In the genomic region with DNA sequence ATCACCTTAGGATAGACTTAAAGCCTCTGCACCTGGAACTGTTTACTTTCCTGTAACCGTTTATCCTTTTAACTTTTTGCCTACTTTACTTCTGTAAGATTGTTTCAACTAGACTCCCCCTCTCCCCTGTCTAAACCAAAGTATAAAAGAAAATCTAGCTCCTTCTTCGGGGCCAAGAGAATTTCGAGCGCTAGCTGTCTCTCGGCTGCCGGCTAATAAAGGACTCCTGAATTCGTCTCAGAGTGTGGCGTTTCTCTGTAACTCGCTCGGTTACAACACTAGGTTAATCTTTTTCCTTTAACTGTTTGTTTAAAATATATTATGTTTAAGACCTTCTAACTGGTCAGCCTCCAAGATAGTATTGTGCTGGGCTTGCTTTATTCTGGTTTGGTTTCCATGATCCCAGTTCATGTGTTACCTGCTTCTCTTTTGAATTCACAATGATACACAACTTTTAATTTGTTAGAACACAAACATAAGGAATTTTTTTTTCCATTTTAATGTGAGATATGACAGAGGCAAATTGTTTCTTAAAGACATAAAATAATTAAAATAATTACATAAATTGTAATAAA, we compare ENCODE assay signal across 8 cellular contexts. TPM values are rescaled to one million over a fixed set of nuclear protein-coding genes. Genes with fewer than 3 reads are reported as not detected.
A peak's percentile ranks its signal among the peaks of the same experiment; 100 is the strongest.
DNase-seq lines count a peak whose midpoint lies in the region; ATAC-seq and TF ChIP-seq lines count a peak whose summit lies in the region.

No MANE protein-coding gene starts in this region.

- no peak overlapping the region for H2BK12ac ChIP-seq in H9 (ENCODE audit: insufficient read length, low read depth, low read length)

- peak overlapping the region; percentile 99 to 100 (median 100) for H3K27ac Mint-ChIP-seq in H9

- TF ChIP-seq CTCF in H9 (conservative IDR thresholded peaks at IDR 0.05) (no peak), WI38 (IDR thresholded peaks at IDR 0.05; ENCODE audit: low read depth, low read length) (no peak), fibroblast of villous mesenchyme (IDR thresholded peaks at IDR 0.05; ENCODE audit: insufficient read depth, low read depth, low read length) (no peak)

- no peak overlapping the region for H2BK15ac ChIP-seq in H9 (ENCODE audit: low read depth, low read length)

- no peak overlapping the region for H3T11ph ChIP-seq in H9 (ENCODE audit: low read length)

- H4K20me1 ChIP-seq in H9 (ENCODE audit: control insufficient read depth, insufficient read depth, insufficient read length): no peaks in the 10 kb centered on the region

- no CpG with 5 or more reads among the region's 10 CpGs for WGBS in H9 (ENCODE audit: extremely low coverage, insufficient read length, low lambda C conversion rate)

- DNase-seq in H9 (no peak), fibroblast of villous mesenchyme (ENCODE audit: low read depth) (no peak), NCI-H774 (lab: John Stamatoyannopoulos, UW) (no peak), inferior parietal cortex (ENCODE audit: extremely low spot score) (no peak)

- no peaks in the 10 kb centered on the region for H3K27me3 Mint-ChIP-seq in H9 (ENCODE audit: low read depth)

- no peaks in the 10 kb centered on the region for H3K79me1 ChIP-seq in H9 (ENCODE audit: insufficient read depth, low read depth, low read length, poor library complexity, severe bottlenecking)

- H3K4me1 ChIP-seq in H9 (ENCODE audit: insufficient read depth, low read length) (peaks cover 4% of the 10 kb centered on the region; the same call in 1 of the 2 replicates), skeletal muscle satellite cell (ENCODE audit: control insufficient read depth, insufficient read depth, low read length) (peaks cover 28% of the 10 kb centered on the region)

- H2AFZ ChIP-seq in H9 (ENCODE audit: low read length): no peak overlapping the region

- peak overlapping the region; percentile 82 to 89; a peak in 3 of 5 replicates for H3K4me3 Mint-ChIP-seq in H9

- no peak overlapping the region for H2AK5ac ChIP-seq in H9 (ENCODE audit: insufficient read length, low read length)

- H4K91ac ChIP-seq in H9 (ENCODE audit: insufficient read length, low read depth, low read length): no peak overlapping the region

- no peak overlapping the region for H3K23ac ChIP-seq in H9 (ENCODE audit: insufficient read length, low read depth, low read length)

- H3K4me3 ChIP-seq in WI38 (ENCODE audit: low read depth, low read length) (peak overlapping the region; percentile 77), fibroblast of villous mesenchyme (ENCODE audit: low read depth, low read length) (peak overlapping the region; percentile 68), skeletal muscle satellite cell (ENCODE audit: low read length) (peak overlapping the region; percentile 76)

- no peaks in the 10 kb centered on the region for H3K27me3 ChIP-seq in H9 (ENCODE audit: insufficient read depth, low read length)
- no peaks in the 10 kb centered on the region for H3K27me3 ChIP-seq in skeletal muscle satellite cell (ENCODE audit: control insufficient read depth, insufficient read depth, low read length)

- H3K9ac ChIP-seq in H9 (ENCODE audit: extremely low read depth, insufficient read length, low read length) (no peak overlapping the region), skeletal muscle satellite cell (ENCODE audit: low read depth, low read length) (peak overlapping the region; percentile 94)

- no peak overlapping the region for H4K5ac ChIP-seq in H9 (ENCODE audit: insufficient read length, low read depth, low read length)

- H3K4me1 Mint-ChIP-seq in H9: peaks cover 39 to 42% of the 10 kb centered on the region in 2 experiments

- H3K4me2 ChIP-seq in H9 (ENCODE audit: insufficient read depth, insufficient read length, low read length) (no peak overlapping the region), skeletal muscle satellite cell (ENCODE audit: low read length) (peak overlapping the region; percentile 91)

- H3K9me3 ChIP-seq in H9 (ENCODE audit: control insufficient read depth, low read depth, low read length) (no peaks in the 10 kb centered on the region), skeletal muscle satellite cell (replicated peaks; ENCODE audit: low read length) (no peaks in the 10 kb centered on the region)

- H4K8ac ChIP-seq in H9 (replicated peaks; ENCODE audit: insufficient read length, low read depth, low read length): no peak overlapping the region

- no peak for ATAC-seq in GM19324 (IDR thresholded peaks at IDR 0.05; ENCODE audit: low FRiP score, unreplicated experiment)
- no peak for ATAC-seq in GM21390 (IDR thresholded peaks at IDR 0.05; ENCODE audit: unreplicated experiment)

- no peak overlapping the region for H3K56ac ChIP-seq in H9 (ENCODE audit: insufficient read length, low read depth, low read length)

- peak overlapping the region; percentile 99 for H3K27ac ChIP-seq in H9 (ENCODE audit: insufficient read length, low read depth, low read length)

- no peak overlapping the region for H3K18ac ChIP-seq in H9 (ENCODE audit: insufficient read length, low read depth, low read length)

- H3K36me3 Mint-ChIP-seq in H9 (ENCODE audit: insufficient read depth in 1 of 3, low read depth in 3 of 3): peaks cover 0 to 5% (median 0%) of the 10 kb centered on the region in 3 experiments; a peak in 2 of 7 replicates

- H2BK20ac ChIP-seq in H9 (ENCODE audit: low read depth, low read length, poor library complexity, severe bottlenecking): no peak overlapping the region

- no peaks in the 10 kb centered on the region for H3K79me2 ChIP-seq in H9 (ENCODE audit: insufficient read depth, low read length)

- H2BK120ac ChIP-seq in H9 (ENCODE audit: low read depth, low read length, poor library complexity, severe bottlenecking): peak overlapping the region; percentile 53

- peaks cover 13% of the 10 kb centered on the region for H3K23me2 ChIP-seq in H9 (ENCODE audit: insufficient read length, low read depth, low read length, poor library complexity, severe bottlenecking)

- no peak overlapping the region for H3K14ac ChIP-seq in H9 (ENCODE audit: insufficient read depth, low read length)

- H3K9me3 Mint-ChIP-seq in H9: no peaks in the 10 kb centered on the region; a peak in 1 of 5 replicates

- H2BK5ac ChIP-seq in H9 (ENCODE audit: insufficient read length, low read length): no peak overlapping the region

- no peak overlapping the region for H3K4ac ChIP-seq in H9 (ENCODE audit: low read depth, low read length)

- no peaks in the 10 kb centered on the region for H3K36me3 ChIP-seq in skeletal muscle satellite cell (ENCODE audit: insufficient read depth, low read length)

RNA-seq across cellular contexts. Expression of a gene that starts 8.7 kb away (rescaled TPM):
- total RNA-seq in H9 (2021) (105 and 106 TPM in 2 replicates), fibroblast of villous mesenchyme (7.4 and 12.1 TPM in 2 replicates)
- total RNA-seq in skeletal muscle satellite cell (2012; rRNA removed): 47.2 and 47.7 TPM in 2 replicates

RNA-seq across cellular contexts. Expression of a gene that starts 19.7 kb away (rescaled TPM):
- total RNA-seq in H9 (2021): 39.0 and 40.6 TPM in 2 replicates
- 96.3 and 122 TPM in 2 replicates for total RNA-seq in fibroblast of villous mesenchyme
- 81.6 and 82.6 TPM in 2 replicates for total RNA-seq in skeletal muscle satellite cell (2012; rRNA removed)
